8 cellular contexts compared by ENCODE assay signal in genomic region chr19:8390617-8390981, GRCh38. TPM values are rescaled to one million over a fixed set of nuclear protein-coding genes. Genes with fewer than 3 reads are reported as not detected.
DNase-seq lines count a peak whose midpoint lies in the region; ATAC-seq and TF ChIP-seq lines count a peak whose summit lies in the region.

No MANE protein-coding gene starts in this region.

- H3K27me3 Mint-ChIP-seq in nephron progenitor cell (ENCODE audit: low read depth, poor library complexity): no peaks in the 10 kb centered on the region

- peaks cover 18% of the 10 kb centered on the region for H3K4me1 ChIP-seq in RWPE2 (ENCODE audit: insufficient read depth, poor library complexity, severe bottlenecking)

- no peaks in the 10 kb centered on the region for H3K27me3 ChIP-seq in RWPE2 (ENCODE audit: insufficient read depth, poor library complexity, severe bottlenecking)

- H3K4me3 ChIP-seq in LNCaP clone FGC (ENCODE audit: low read depth, low read length) (peak overlapping the region; percentile 63), RWPE2 (ENCODE audit: severe bottlenecking) (peak overlapping the region; percentile 97)

- H3K27ac ChIP-seq in RWPE2 (ENCODE audit: poor library complexity, severe bottlenecking): peak overlapping the region; percentile 88

- H3K9me3 ChIP-seq in RWPE2 (ENCODE audit: severe bottlenecking): no peaks in the 10 kb centered on the region

- peak overlapping the region; percentile 77 for H3K4me3 Mint-ChIP-seq in nephron progenitor cell

- no peak overlapping the region for H3K27ac Mint-ChIP-seq in nephron progenitor cell

- ATAC-seq in RWPE2 (ENCODE audit: low read depth): peak; percentile 40
- peak; percentile 53 for ATAC-seq in stimulated activated naive CD8-positive, alpha-beta T cell treated with anti-CD3 and anti-CD28 coated beads, Interleukin-15, Interleukin-2, amounts not matched to agents 100 U/mL and 50 U/mL, for 24 hours

- H3K36me3 Mint-ChIP-seq in nephron progenitor cell (ENCODE audit: low read depth): peaks cover 21% of the 10 kb centered on the region

- 0 out of 2 replicates have a peak, but pooled peaks cover 3% of the 10 kb centered on the region for H3K36me3 ChIP-seq in RWPE2 (ENCODE audit: low read depth)

- DNase-seq in Daoy (ENCODE audit: low read depth): peak; percentile 94
- peak; percentile 79 for DNase-seq in GOT3 (lab: John Stamatoyannopoulos, UW)
- DNase-seq in LNCaP clone FGC (ENCODE audit: low read depth): peak; percentile 57
- peak; percentile 92 for DNase-seq in RWPE2 (ENCODE audit: low spot score)
- peak; percentile 77 for DNase-seq in activated gamma-delta T cell (lab: John Stamatoyannopoulos, UW)
- DNase-seq in fibroblast of the conjunctiva (ENCODE audit: low read depth): peak; percentile 87
- peak; percentile 99 for DNase-seq in nephron progenitor cell
- peak; percentile 96 for DNase-seq in stimulated activated naive CD8-positive, alpha-beta T cell treated with anti-CD3 and anti-CD28 coated beads, Interleukin-15, Interleukin-2, amounts not matched to agents 100 U/mL and 50 U/mL, for 24 hours

- no peak for TF ChIP-seq CTCF in LNCaP clone FGC (IDR thresholded peaks at IDR 0.05; ENCODE audit: control insufficient read depth, extremely low read depth, insufficient read depth)
- no peak for TF ChIP-seq CTCF in RWPE2 (IDR thresholded peaks at IDR 0.05; ENCODE audit: poor library complexity, severe bottlenecking)
- TF ChIP-seq CTCF in nephron progenitor cell (IDR thresholded peaks at IDR 0.05): no peak

- peaks cover 47% of the 10 kb centered on the region for H3K4me1 Mint-ChIP-seq in nephron progenitor cell

- peaks cover 8% of the 10 kb centered on the region for H3K9me3 Mint-ChIP-seq in nephron progenitor cell

RNA-seq across cellular contexts. Expression of gene RAB11B, which starts 0.4 kb away (rescaled TPM):
- 3.5 and 9.0 TPM in 2 replicates for total RNA-seq in Daoy (2014; rRNA removed; shearing (Covaris generic))

RNA-seq across cellular contexts. Expression of gene MARCHF2, which starts 22.5 kb away (rescaled TPM):
- 12.3 and 17.8 TPM in 2 replicates for total RNA-seq in Daoy (2014; rRNA removed; shearing (Covaris generic))

RNA-seq across cellular contexts. Expression of gene ANGPTL4, which starts 26.6 kb away (rescaled TPM):
- total RNA-seq in Daoy (2014; rRNA removed; shearing (Covaris generic)): 0.86 TPM in 1 of 2 replicates, not detected in the other

RNA-seq across cellular contexts. Expression of gene KANK3, which starts 47.5 kb away (rescaled TPM):
- 0.40 TPM in 1 of 2 replicates, not detected in the other for total RNA-seq in Daoy (2014; rRNA removed; shearing (Covaris generic))

RNA-seq across cellular contexts. Expression of gene HNRNPM, which starts 54.2 kb away (rescaled TPM):
- 140 and 162 TPM in 2 replicates for total RNA-seq in Daoy (2014; rRNA removed; shearing (Covaris generic))

Comparison
In these comparisons a context has a peak if more than half of its experiments do, and no peak if none do; other contexts are left out.
1. Peak in every context shown above with its lines: DNase-seq, ATAC-seq, H3K4me3 ChIP-seq and H3K27ac ChIP-seq.